9 cellular contexts compared by ENCODE assay signal in genomic region chr21:41642399-41642798, GRCh38.
A peak's percentile ranks its signal among the peaks of the same experiment; 100 is the strongest.
DNase-seq lines count a peak whose midpoint lies in the region; ATAC-seq lines count a peak whose summit lies in the region.
"Had no signal": no experiment of that assay in that cellular context is flagged by ENCODE, and none has a peak within 500 bp of the region (broad histone marks: within the 10 kb centered on the region; RNA-seq: fewer than 3 reads in every experiment).

No MANE protein-coding gene starts in this region.

- peak overlapping the region in 1 of 2 donors; percentile 1 for H3K9ac ChIP-seq in stomach smooth muscle (ENCODE audit: low read length in 2 of 2)

- H3K27ac ChIP-seq in stomach smooth muscle (ENCODE audit: low read length), result peak overlapping the region; percentile 31

- H3K4me1 ChIP-seq in stomach smooth muscle (ENCODE audit: control insufficient read depth, insufficient read depth, low read length), result no peaks in the 10 kb centered on the region

- H3K9me3 ChIP-seq in stomach smooth muscle (ENCODE audit: control insufficient read depth in 2 of 2, low read length in 2 of 2), result no peaks in the 10 kb centered on the region

- peaks cover 2 to 7% of the 10 kb centered on the region in 2 donors for H3K27me3 ChIP-seq in stomach smooth muscle (ENCODE audit: control insufficient read depth in 1 of 2, insufficient read depth in 2 of 2, low read length in 2 of 2)

- H3K36me3 ChIP-seq in stomach smooth muscle (ENCODE audit: control insufficient read depth in 2 of 2, insufficient read depth in 2 of 2, low read length in 2 of 2), result no peaks in the 10 kb centered on the region

- no peak for ATAC-seq in HG03095 (IDR thresholded peaks at IDR 0.05; ENCODE audit: unreplicated experiment)
- ATAC-seq in GM18909 (IDR thresholded peaks at IDR 0.05; ENCODE audit: poor library complexity, unreplicated experiment), result no peak

- peak; percentile 43 for DNase-seq in H4 (ENCODE audit: low spot score)
- peak; percentile 67 for DNase-seq in amniotic epithelial cell (ENCODE audit: low read depth)
- DNase-seq in kidney tubule cell (ENCODE audit: low spot score), result peak; percentile 62
- DNase-seq in NCI-H2107 (lab: John Stamatoyannopoulos, UW), result no peak
- no peak for DNase-seq in HT-29 (ENCODE audit: low spot score)
- DNase-seq: NCI-H526 had no signal

- H3K4me3 ChIP-seq in stomach smooth muscle (ENCODE audit: low read length in 2 of 2), result no peak overlapping the region

Comparison
In these comparisons a context has a peak if more than half of its experiments do, and no peak if none do; other contexts are left out.
1. DNase-seq: peak in H4 (single experiment), amniotic epithelial cell (single experiment) and kidney tubule cell (single experiment); none in NCI-H2107 (single experiment) and HT-29 (single experiment).